In genomic region chr19:7419777-7420439, GRCh38 we compare ENCODE assay signal across 19 cellular contexts.
DNase-seq lines count a peak whose midpoint lies in the region; ATAC-seq and TF ChIP-seq lines count a peak whose summit lies in the region.
"Had no signal": no experiment of that assay in that cellular context is flagged by ENCODE, and none has a peak within 500 bp of the region (broad histone marks: within the 10 kb centered on the region; RNA-seq: fewer than 3 reads in every experiment).

No MANE protein-coding gene starts in this region.

- peaks cover 7% of the 10 kb centered on the region for H3K4me1 ChIP-seq in CD4-positive, alpha-beta memory T cell (ENCODE audit: insufficient read depth, low read length)

- H3K9me3 Mint-ChIP-seq in CD4-positive, alpha-beta T cell, result no peaks in the 10 kb centered on the region
- H3K9me3 Mint-ChIP-seq in CD4-positive, alpha-beta memory T cell, result peaks cover 0 to 3% (median 0%) of the 10 kb centered on the region in 8 donors
- H3K9me3 Mint-ChIP-seq in activated T-helper 1 cell treated with anti-CD3 and anti-CD28 coated beads, Interleukin-12 subunit alpha, Interleukin-12 subunit beta, Interleukin-2, Interleukin-4 antibody, amounts not matched to agents 30 ng/mL and 10 ng/mL and 1 ng/mL, durations not matched to agents 14 hours and 24 hours and 36 hours, result no peaks in the 10 kb centered on the region
- no peaks in the 10 kb centered on the region for H3K9me3 Mint-ChIP-seq in neural crest cell
- no peaks in the 10 kb centered on the region for H3K9me3 Mint-ChIP-seq in natural killer cell treated with Interleukin-12 subunit alpha and Interleukin-12 subunit beta and Interleukin-15 and Interleukin-18, amount 100 ng/mL, for 72 hours
- H3K9me3 Mint-ChIP-seq: CD4-positive, CD25-positive, alpha-beta regulatory T cell had no signal

- no peak for TF ChIP-seq CTCF in CD4-positive, alpha-beta T cell (IDR thresholded peaks at IDR 0.05)
- TF ChIP-seq CTCF in neural crest cell (conservative IDR thresholded peaks at IDR 0.05), result no peak

- CTCF ChIA-PET in CD4-positive, alpha-beta T cell (lab: Charles Lee), result no interaction called here
- CTCF ChIA-PET in CD4-positive, alpha-beta memory T cell (lab: Charles Lee; ENCODE audit: partially characterized antibody), result no interaction called here

- no peaks in the 10 kb centered on the region for H3K27me3 ChIP-seq in CD4-positive, alpha-beta T cell (ENCODE audit: control insufficient read depth, insufficient read depth, low read length)
- H3K27me3 ChIP-seq in CD4-positive, alpha-beta memory T cell (ENCODE audit: insufficient read depth, low read length), result no peaks in the 10 kb centered on the region

- ATAC-seq in CD4-positive, alpha-beta T cell (ENCODE audit: poor library complexity), result no peak
- no peak for ATAC-seq in natural killer cell treated with Interleukin-12 subunit alpha and Interleukin-12 subunit beta and Interleukin-15 and Interleukin-18, amount 100 ng/mL, for 72 hours
- no peak for ATAC-seq in HG02798 (IDR thresholded peaks at IDR 0.05; ENCODE audit: poor library complexity, unreplicated experiment)
- ATAC-seq: GM12878, Panc1 had no signal

- POLR2A ChIA-PET in CD4-positive, alpha-beta T cell (lab: Charles Lee), result no interaction called here
- POLR2A ChIA-PET in CD4-positive, alpha-beta memory T cell (lab: Charles Lee; ENCODE audit: partially characterized antibody), result interaction anchor here (0.7 kb wide), 1 partner anchor 24 kb away, joined by 3 read pairs; no protein-coding TSS in a partner anchor

- intact Hi-C loops in CD4-positive, alpha-beta T cell (cut with DNase I, micrococcal nuclease), result loop anchor here in 1 of 2 experiments (2.0 kb wide), 1 partner anchor 13 kb away; no protein-coding TSS in a partner anchor
- intact Hi-C loops in CD4-positive, alpha-beta memory T cell (cut with micrococcal nuclease), result no loop called here
- intact Hi-C loops in activated T-helper 1 cell treated with anti-CD3 and anti-CD28 coated beads, Interleukin-12 subunit alpha, Interleukin-12 subunit beta, Interleukin-2, Interleukin-4 antibody, amounts not matched to agents 30 ng/mL and 10 ng/mL and 1 ng/mL, durations not matched to agents 14 hours and 24 hours and 36 hours (cut with micrococcal nuclease), result no loop called here

- no peaks in the 10 kb centered on the region for H3K27me3 Mint-ChIP-seq in CD4-positive, alpha-beta T cell
- H3K27me3 Mint-ChIP-seq in CD4-positive, alpha-beta memory T cell, result no peaks in the 10 kb centered on the region
- no peaks in the 10 kb centered on the region for H3K27me3 Mint-ChIP-seq in activated T-helper 1 cell treated with anti-CD3 and anti-CD28 coated beads, Interleukin-12 subunit alpha, Interleukin-12 subunit beta, Interleukin-2, Interleukin-4 antibody, amounts not matched to agents 30 ng/mL and 10 ng/mL and 1 ng/mL, durations not matched to agents 14 hours and 24 hours and 36 hours (ENCODE audit: insufficient read depth)
- H3K27me3 Mint-ChIP-seq in neural crest cell (ENCODE audit: low read depth), result no peaks in the 10 kb centered on the region
- no peaks in the 10 kb centered on the region for H3K27me3 Mint-ChIP-seq in natural killer cell treated with Interleukin-12 subunit alpha and Interleukin-12 subunit beta and Interleukin-15 and Interleukin-18, amount 100 ng/mL, for 72 hours
- H3K27me3 Mint-ChIP-seq: B cell had no signal

- H3K4me3 ChIP-seq in CD4-positive, alpha-beta memory T cell (ENCODE audit: low read length in 2 of 2), result no peak overlapping the region
- H3K4me3 ChIP-seq: GM12878, GM23248, SK-N-MC had no signal

- peaks cover 46% of the 10 kb centered on the region for H3K36me3 ChIP-seq in CD4-positive, alpha-beta memory T cell (ENCODE audit: insufficient read depth, low read length)

- peaks cover 65% of the 10 kb centered on the region for H3K36me3 Mint-ChIP-seq in CD4-positive, alpha-beta T cell (ENCODE audit: low read depth)
- peaks cover 22 to 45% of the 10 kb centered on the region in 2 donors for H3K36me3 Mint-ChIP-seq in CD4-positive, alpha-beta memory T cell
- peaks cover 10% of the 10 kb centered on the region for H3K36me3 Mint-ChIP-seq in activated T-helper 1 cell treated with anti-CD3 and anti-CD28 coated beads, Interleukin-12 subunit alpha, Interleukin-12 subunit beta, Interleukin-2, Interleukin-4 antibody, amounts not matched to agents 30 ng/mL and 10 ng/mL and 1 ng/mL, durations not matched to agents 14 hours and 24 hours and 36 hours (ENCODE audit: low read depth)
- H3K36me3 Mint-ChIP-seq in neural crest cell (ENCODE audit: low read depth), result no peaks in the 10 kb centered on the region
- H3K36me3 Mint-ChIP-seq in natural killer cell treated with Interleukin-12 subunit alpha and Interleukin-12 subunit beta and Interleukin-15 and Interleukin-18, amount 100 ng/mL, for 72 hours, result peaks cover 9% of the 10 kb centered on the region

- peaks cover 23% of the 10 kb centered on the region for H3K4me1 Mint-ChIP-seq in CD4-positive, alpha-beta T cell (ENCODE audit: low read depth)
- H3K4me1 Mint-ChIP-seq in CD4-positive, alpha-beta memory T cell, result peaks cover 11 to 38% (median 19%) of the 10 kb centered on the region in 4 donors
- no peaks in the 10 kb centered on the region for H3K4me1 Mint-ChIP-seq in activated T-helper 1 cell treated with anti-CD3 and anti-CD28 coated beads, Interleukin-12 subunit alpha, Interleukin-12 subunit beta, Interleukin-2, Interleukin-4 antibody, amounts not matched to agents 30 ng/mL and 10 ng/mL and 1 ng/mL, durations not matched to agents 14 hours and 24 hours and 36 hours (ENCODE audit: low read depth)
- H3K4me1 Mint-ChIP-seq in neural crest cell, result peaks cover 10% of the 10 kb centered on the region
- peaks cover 9 to 23% of the 10 kb centered on the region in 2 donors for H3K4me1 Mint-ChIP-seq in natural killer cell treated with Interleukin-12 subunit alpha and Interleukin-12 subunit beta and Interleukin-15 and Interleukin-18, amount 100 ng/mL, for 72 hours (ENCODE audit: low read depth in 2 of 2)

- peak overlapping the region; percentile 44 for H3K27ac Mint-ChIP-seq in CD4-positive, alpha-beta T cell
- H3K27ac Mint-ChIP-seq in CD4-positive, alpha-beta memory T cell, result peak overlapping the region in 4 of 7 donors; percentile 2 to 36 (median 24)
- H3K27ac Mint-ChIP-seq in activated T-helper 1 cell treated with anti-CD3 and anti-CD28 coated beads, Interleukin-12 subunit alpha, Interleukin-12 subunit beta, Interleukin-2, Interleukin-4 antibody, amounts not matched to agents 30 ng/mL and 10 ng/mL and 1 ng/mL, durations not matched to agents 14 hours and 24 hours and 36 hours, result peak overlapping the region; percentile 18
- H3K27ac Mint-ChIP-seq in neural crest cell (ENCODE audit: unreplicated experiment), result peak overlapping the region; percentile 12
- no peak overlapping the region for H3K27ac Mint-ChIP-seq in natural killer cell treated with Interleukin-12 subunit alpha and Interleukin-12 subunit beta and Interleukin-15 and Interleukin-18, amount 100 ng/mL, for 72 hours
- H3K27ac Mint-ChIP-seq: B cell; CD4-positive, CD25-positive, alpha-beta regulatory T cell had no signal

- no peaks in the 10 kb centered on the region for H3K9me3 ChIP-seq in CD4-positive, alpha-beta T cell (ENCODE audit: control insufficient read depth, low read length)
- H3K9me3 ChIP-seq in CD4-positive, alpha-beta memory T cell (ENCODE audit: control insufficient read depth in 1 of 2, low read length in 2 of 2), result no peaks in the 10 kb centered on the region

- H3K4me3 Mint-ChIP-seq in CD4-positive, alpha-beta T cell, result no peak overlapping the region
- H3K4me3 Mint-ChIP-seq in CD4-positive, alpha-beta memory T cell, result no peak overlapping the region
- H3K4me3 Mint-ChIP-seq in activated T-helper 1 cell treated with anti-CD3 and anti-CD28 coated beads, Interleukin-12 subunit alpha, Interleukin-12 subunit beta, Interleukin-2, Interleukin-4 antibody, amounts not matched to agents 30 ng/mL and 10 ng/mL and 1 ng/mL, durations not matched to agents 14 hours and 24 hours and 36 hours, result no peak overlapping the region
- no peak overlapping the region for H3K4me3 Mint-ChIP-seq in neural crest cell
- H3K4me3 Mint-ChIP-seq in natural killer cell treated with Interleukin-12 subunit alpha and Interleukin-12 subunit beta and Interleukin-15 and Interleukin-18, amount 100 ng/mL, for 72 hours, result no peak overlapping the region
- H3K4me3 Mint-ChIP-seq: B cell had no signal

- DNase-seq in CD4-positive, alpha-beta T cell, result no peak
- DNase-seq in CD4-positive, alpha-beta memory T cell, result no peak
- no peak for DNase-seq in activated T-helper 1 cell treated with anti-CD3 and anti-CD28 coated beads, Interleukin-12 subunit alpha, Interleukin-12 subunit beta, Interleukin-2, Interleukin-4 antibody, amounts not matched to agents 30 ng/mL and 10 ng/mL and 1 ng/mL, durations not matched to agents 14 hours and 24 hours and 36 hours (ENCODE audit: low spot score)
- no peak for DNase-seq in neural crest cell (ENCODE audit: low read depth, low spot score)
- no peak for DNase-seq in natural killer cell treated with Interleukin-12 subunit alpha and Interleukin-12 subunit beta and Interleukin-15 and Interleukin-18, amount 100 ng/mL, for 72 hours (ENCODE audit: low spot score)
- DNase-seq in D341Med (ENCODE audit: low spot score), result no peak
- DNase-seq: CD4-positive, CD25-positive, alpha-beta regulatory T cell; DMS79 treated with DMSO at 0.1 percent for 48 hours; GM23248; NCI-H1092; NCI-H146; NCI-H2081; Right ventricle myocardium superior had no signal

- H3K27ac ChIP-seq in CD4-positive, alpha-beta T cell (ENCODE audit: low read depth, low read length), result no peak overlapping the region
- no peak overlapping the region for H3K27ac ChIP-seq in CD4-positive, alpha-beta memory T cell (ENCODE audit: low read depth, low read length)
- H3K27ac ChIP-seq: GM23248, KMS-11, SK-N-MC had no signal

Comparison
In these comparisons a context has a peak if more than half of its experiments do, and no peak if none do; other contexts are left out.
1. H3K27ac Mint-ChIP-seq: peak in CD4-positive, alpha-beta T cell (single experiment), CD4-positive, alpha-beta memory T cell (4 of 7), activated T-helper 1 cell treated with anti-CD3 and anti-CD28 coated beads, Interleukin-12 subunit alpha, Interleukin-12 subunit beta, Interleukin-2, Interleukin-4 antibody, amounts not matched to agents 30 ng/mL and 10 ng/mL and 1 ng/mL, durations not matched to agents 14 hours and 24 hours and 36 hours (single experiment) and neural crest cell (single experiment); none in natural killer cell treated with Interleukin-12 subunit alpha and Interleukin-12 subunit beta and Interleukin-15 and Interleukin-18, amount 100 ng/mL, for 72 hours (0 of 2).